In the genomic region with DNA sequence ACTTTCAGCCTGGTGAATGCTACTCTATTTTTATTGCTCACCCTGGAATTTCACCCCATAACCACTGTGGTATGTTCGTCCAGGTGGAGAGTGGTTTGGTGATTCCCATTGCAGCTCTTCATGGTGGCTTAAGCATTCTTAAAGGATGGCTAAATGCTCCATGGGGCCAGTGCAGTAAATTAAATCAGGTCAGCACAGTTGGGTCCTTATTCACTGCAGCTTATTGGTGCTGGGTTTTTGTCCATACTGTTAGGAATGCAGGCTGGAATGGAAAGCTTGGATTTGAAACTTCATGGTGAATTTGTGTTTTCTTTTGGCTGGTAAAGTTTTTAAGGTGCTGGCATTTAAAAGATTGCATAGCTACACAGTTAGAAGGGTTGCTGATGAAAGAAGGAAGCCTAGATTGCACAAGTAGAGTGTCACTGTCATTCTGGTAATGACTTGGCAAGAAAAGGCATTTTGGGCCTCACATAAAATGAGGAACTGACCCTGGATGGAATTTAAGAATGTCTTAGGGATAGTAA, we compare ENCODE assay signal across 8 cellular contexts. TPM values are rescaled to one million over a fixed set of nuclear protein-coding genes. Genes with fewer than 3 reads are reported as not detected.
DNase-seq lines count a peak whose midpoint lies in the region; ATAC-seq and TF ChIP-seq lines count a peak whose summit lies in the region.

No MANE protein-coding gene starts in this region.

- H3K27ac ChIP-seq in neuronal stem cell (replicated peaks; ENCODE audit: low read length), result peak overlapping the region; percentile 86

- H3K14ac ChIP-seq in neuronal stem cell (ENCODE audit: low read length), result no peak overlapping the region

- no peak overlapping the region for H3K18ac ChIP-seq in neuronal stem cell (ENCODE audit: low read length)

- H2BK15ac ChIP-seq in neuronal stem cell (ENCODE audit: low read length), result no peak overlapping the region

- ATAC-seq in GM19468 (IDR thresholded peaks at IDR 0.05; ENCODE audit: extremely low read depth, unreplicated experiment) (peak; percentile 50), HG03575 (IDR thresholded peaks at IDR 0.05; ENCODE audit: extremely low read depth, insufficient number of reproducible peaks, low FRiP score, unreplicated experiment) (peak; percentile 94)

- peaks cover 2 to 47% of the 10 kb centered on the region in 2 donors for H3K36me3 ChIP-seq in neuronal stem cell (replicated peaks in 1 of 2; ENCODE audit: control insufficient read depth in 2 of 2, insufficient read depth in 2 of 2, low read length in 2 of 2)

- H3K27me3 ChIP-seq in neuronal stem cell (ENCODE audit: control insufficient read depth in 3 of 3, insufficient read depth in 3 of 3, low read depth in 1 of 3, low read length in 3 of 3), result no peaks in the 10 kb centered on the region

- H3K4ac ChIP-seq in neuronal stem cell (ENCODE audit: low read length), result no peak overlapping the region

- H2AK5ac ChIP-seq in neuronal stem cell (ENCODE audit: low read depth, low read length), result no peak overlapping the region

- H2AFZ ChIP-seq in neuronal stem cell (ENCODE audit: low read length), result no peak overlapping the region

- no peak overlapping the region for H2BK120ac ChIP-seq in neuronal stem cell (ENCODE audit: low read depth, low read length)

- H2BK5ac ChIP-seq in neuronal stem cell (ENCODE audit: low read length), result no peak overlapping the region

- no peak overlapping the region for H4K8ac ChIP-seq in neuronal stem cell (ENCODE audit: low read depth, low read length)

- no peak for TF ChIP-seq CTCF in AG10803 (conservative IDR thresholded peaks at IDR 0.05; ENCODE audit: low read length)

- intact Hi-C loops in posterior cingulate gyrus (cut with DNase I), result no loop called here

- H3K4me2 ChIP-seq in neuronal stem cell (ENCODE audit: insufficient read depth, low read length, poor library complexity, severe bottlenecking), result peak overlapping the region; percentile 34

- H3K9me3 ChIP-seq in neuronal stem cell (replicated peaks in 1 of 2; ENCODE audit: control insufficient read depth in 2 of 2, insufficient read depth in 1 of 2, low read depth in 1 of 2, low read length in 2 of 2), result peaks cover 0 to 4% of the 10 kb centered on the region in 2 donors

- H3K9ac ChIP-seq in neuronal stem cell (ENCODE audit: low read depth, low read length, poor library complexity), result no peak overlapping the region

- H4K91ac ChIP-seq in neuronal stem cell (ENCODE audit: low read depth, low read length, poor library complexity), result no peak overlapping the region

- no peak overlapping the region for H2BK12ac ChIP-seq in neuronal stem cell (ENCODE audit: low read length)

- H3K23ac ChIP-seq in neuronal stem cell (ENCODE audit: low read depth, low read length, poor library complexity), result no peak overlapping the region

- peaks cover 2% of the 10 kb centered on the region for H3K79me1 ChIP-seq in neuronal stem cell (ENCODE audit: low read depth, low read length)

- WGBS in neuronal stem cell (ENCODE audit: extremely low coverage in 2 of 2, insufficient read length in 2 of 2, insufficient replicate concordance in 1 of 2), 2 donors, result no CpG with 5 or more reads among the region's 1 CpG

- DNase-seq in AG10803 (ENCODE audit: low read depth), result peak; percentile 99
- peak; percentile 95 for DNase-seq in astrocyte of the hippocampus (ENCODE audit: low read depth, low spot score)
- DNase-seq in neuronal stem cell (ENCODE audit: low spot score), result peak; percentile 69
- no peak for DNase-seq in activated CD4-positive, alpha-beta T cell treated with anti-CD3 and anti-CD28 coated beads for 48 hours
- no peak for DNase-seq in posterior cingulate gyrus
- no peak for DNase-seq in stimulated activated CD4-positive, alpha-beta T cell treated with anti-CD3 and anti-CD28 coated beads, Interleukin-2, amount 100 ng/mL, for 48 hours

- no peak overlapping the region for H3K4me3 ChIP-seq in AG10803 (ENCODE audit: low read length)
- no peak overlapping the region for H3K4me3 ChIP-seq in neuronal stem cell (ENCODE audit: low read length in 2 of 2)

- H3K4me1 ChIP-seq in neuronal stem cell (ENCODE audit: control insufficient read depth in 2 of 2, insufficient read depth in 1 of 2, low read depth in 1 of 2, low read length in 2 of 2), result peaks cover 27 to 33% of the 10 kb centered on the region in 2 donors

RNA-seq across cellular contexts. Expression of a gene that starts 39.4 kb away (rescaled TPM):
- 257 TPM for polyA plus RNA-seq in neuronal stem cell (2013, experiment 1 of 2)
- 256 TPM for polyA plus RNA-seq in neuronal stem cell (2013, experiment 2 of 2)

Comparison
In these comparisons a context has a peak if more than half of its experiments do, and no peak if none do; other contexts are left out.
1. DNase-seq: peak in AG10803 (single experiment), astrocyte of the hippocampus (single experiment) and neuronal stem cell (single experiment); none in activated CD4-positive, alpha-beta T cell treated with anti-CD3 and anti-CD28 coated beads for 48 hours (single experiment), posterior cingulate gyrus (0 of 10) and stimulated activated CD4-positive, alpha-beta T cell treated with anti-CD3 and anti-CD28 coated beads, Interleukin-2, amount 100 ng/mL, for 48 hours (0 of 2).